In genomic region chr13:114311908-114312307, GRCh38 we compare ENCODE assay signal across 22 cellular contexts. TPM values are rescaled to one million over a fixed set of nuclear protein-coding genes. Genes with fewer than 3 reads are reported as not detected.
DNase-seq lines count a peak whose midpoint lies in the region; ATAC-seq and TF ChIP-seq lines count a peak whose summit lies in the region.
"Had no signal": no experiment of that assay in that cellular context is flagged by ENCODE, and none has a peak within 500 bp of the region (broad histone marks: within the 10 kb centered on the region; RNA-seq: fewer than 3 reads in every experiment).

No MANE protein-coding gene starts in this region.

- H3K36me3 Mint-ChIP-seq in Caco-2 (ENCODE audit: insufficient read depth, unreplicated experiment): peaks cover 11% of the 10 kb centered on the region

- CTCF ChIA-PET in Caco-2 (lab: Charles Lee): no interaction called here

- DNase-seq in LHCN-M2 (ENCODE audit: low read depth): peak; percentile 69
- peak; percentile 24 for DNase-seq in OCI-M1 (lab: John Stamatoyannopoulos, UW)
- peak; percentile 38 to 73 for DNase-seq in foreskin fibroblast
- DNase-seq in UCSD-AML1 (lab: John Stamatoyannopoulos, UW; ENCODE audit: unreplicated experiment): no peak
- DNase-seq in Caco-2: no peak
- no peak for DNase-seq in central memory CD4-positive, alpha-beta T cell
- DNase-seq: activated CD4-positive, alpha-beta T cell treated with anti-CD3 and anti-CD28 coated beads for 4 hours; activated CD8-positive, alpha-beta memory T cell treated with anti-CD3 and anti-CD28 coated beads, Interleukin-2, amount 10 ng/mL, durations not matched to agents 7 days and 5 days; activated naive CD8-positive, alpha-beta T cell treated with anti-CD3 and anti-CD28 coated beads, Interleukin-2, amount 10 ng/mL, durations not matched to agents 7 days and 5 days; brain microvascular endothelial cell; cortex of kidney; foreskin keratinocyte; HCEC 1CT; hypothalamus; kidney; NCI-H2029; Peyer's patch; right lobe of liver; stimulated activated naive B cell treated with anti-CD40 and anti-IgM and Interleukin-4, amounts not matched to agents 10 μg/mL and 1 μg/mL and 100 μg/mL, for 72 hours; thyroid gland had no signal

- 0 out of 22 replicates have a peak overlapping the region, but pooled peaks of 1 of the 11 experiments have one; percentile 42 for H3K9ac ChIP-seq in BLaER1 treated with 17β-estradiol and CSF1 and Interleukin-3, amounts not matched to agents 10 nM and 100 nM

- H4K20me1 ChIP-seq in BLaER1 treated with 17β-estradiol and CSF1 and Interleukin-3, amounts not matched to agents 10 nM and 100 nM: peaks cover 14 to 25% (median 19%) of the 10 kb centered on the region in 11 experiments; a peak in 18 of 22 replicates

- POLR2A ChIA-PET in Caco-2 (lab: Charles Lee): no interaction called here

- H3K4me1 Mint-ChIP-seq in Caco-2 (ENCODE audit: low read depth, unreplicated experiment): peaks cover 18% of the 10 kb centered on the region

- peak overlapping the region in 8 of 11 experiments; percentile 23 to 88 (median 52); a peak in 14 of 22 replicates for H3K4me2 ChIP-seq in BLaER1 treated with 17β-estradiol and CSF1 and Interleukin-3, amounts not matched to agents 10 nM and 100 nM

- TF ChIP-seq CTCF in foreskin fibroblast (IDR thresholded peaks at IDR 0.05; ENCODE audit: low read depth, low read length) (no peak), Caco-2 (IDR thresholded peaks at IDR 0.05; ENCODE audit: insufficient read depth in 1 of 2, low read depth in 1 of 2, low read length in 1 of 2, severe bottlenecking in 1 of 2, unreplicated experiment in 1 of 2) (no peak)

- H3K27ac ChIP-seq in BLaER1 treated with 17β-estradiol and CSF1 and Interleukin-3, amounts not matched to agents 10 nM and 100 nM: no peak overlapping the region; a peak in 1 of 22 replicates
- H3K27ac ChIP-seq: brain microvascular endothelial cell, foreskin keratinocyte, Peyer's patch, right lobe of liver, thyroid gland had no signal

- H3K9me3 ChIP-seq in BLaER1 treated with 17β-estradiol and CSF1 and Interleukin-3, amounts not matched to agents 10 nM and 100 nM (replicated peaks in 1 of 11): no peaks in the 10 kb centered on the region
- no peaks in the 10 kb centered on the region for H3K9me3 ChIP-seq in Caco-2
- H3K9me3 ChIP-seq: Peyer's patch, right lobe of liver, thyroid gland had no signal

- intact Hi-C loops in Caco-2 (cut with micrococcal nuclease; ENCODE audit: unreplicated experiment): no loop called here

- peaks cover 35 to 65% (median 59%) of the 10 kb centered on the region in 10 experiments for H3K4me1 ChIP-seq in BLaER1 treated with 17β-estradiol and CSF1 and Interleukin-3, amounts not matched to agents 10 nM and 100 nM
- peaks cover 4% of the 10 kb centered on the region; the same call in 1 of the 2 replicates for H3K4me1 ChIP-seq in Caco-2

- no TSS peak for BruUV-seq in Caco-2 (replicated peaks; lab: Mats Ljungman, UMichigan)

- no peak overlapping the region for H3K27ac Mint-ChIP-seq in Caco-2 (ENCODE audit: unreplicated experiment)
- H3K27ac Mint-ChIP-seq: activated CD8-positive, alpha-beta memory T cell treated with anti-CD3 and anti-CD28 coated beads, Interleukin-2, amount 10 ng/mL, durations not matched to agents 7 days and 5 days; activated naive CD8-positive, alpha-beta T cell treated with anti-CD3 and anti-CD28 coated beads, Interleukin-2, amount 10 ng/mL, durations not matched to agents 7 days and 5 days; stimulated activated naive B cell treated with anti-CD40 and anti-IgM and Interleukin-4, amounts not matched to agents 10 μg/mL and 1 μg/mL and 100 μg/mL, for 72 hours had no signal

- ATAC-seq in GM19351 (IDR thresholded peaks at IDR 0.05; ENCODE audit: unreplicated experiment): no peak
- ATAC-seq: activated CD8-positive, alpha-beta memory T cell treated with anti-CD3 and anti-CD28 coated beads, Interleukin-2, amount 10 ng/mL, durations not matched to agents 7 days and 5 days; foreskin keratinocyte; right lobe of liver; stimulated activated naive B cell treated with anti-CD40 and anti-IgM and Interleukin-4, amounts not matched to agents 10 μg/mL and 1 μg/mL and 100 μg/mL, for 72 hours had no signal

- no peaks in the 10 kb centered on the region for H3K27me3 ChIP-seq in BLaER1 treated with 17β-estradiol and CSF1 and Interleukin-3, amounts not matched to agents 10 nM and 100 nM
- no peaks in the 10 kb centered on the region for H3K27me3 ChIP-seq in Caco-2 (replicated peaks; ENCODE audit: control insufficient read depth, insufficient read depth, low read length)
- H3K27me3 ChIP-seq: brain microvascular endothelial cell, foreskin keratinocyte, Peyer's patch, right lobe of liver, thyroid gland had no signal

- H3K36me3 ChIP-seq in BLaER1 treated with 17β-estradiol and CSF1 and Interleukin-3, amounts not matched to agents 10 nM and 100 nM: peaks cover 4 to 23% (median 12%) of the 10 kb centered on the region in 11 experiments
- H3K36me3 ChIP-seq in Caco-2 (ENCODE audit: control insufficient read depth, insufficient read depth, low read length): no peaks in the 10 kb centered on the region

- H3K4me3 ChIP-seq in BLaER1 treated with 17β-estradiol and CSF1 and Interleukin-3, amounts not matched to agents 10 nM and 100 nM: no peak overlapping the region
- H3K4me3 ChIP-seq in foreskin fibroblast (ENCODE audit: low read depth in 1 of 2, low read length in 2 of 2) (no peak overlapping the region), Caco-2 (ENCODE audit: low read depth, low read length) (no peak overlapping the region)
- H3K4me3 ChIP-seq: Peyer's patch, right lobe of liver, thyroid gland had no signal

- no peaks in the 10 kb centered on the region for H3K9me3 Mint-ChIP-seq in Caco-2 (ENCODE audit: unreplicated experiment)
- H3K9me3 Mint-ChIP-seq: activated naive CD8-positive, alpha-beta T cell treated with anti-CD3 and anti-CD28 coated beads, Interleukin-2, amount 10 ng/mL, durations not matched to agents 7 days and 5 days; stimulated activated naive B cell treated with anti-CD40 and anti-IgM and Interleukin-4, amounts not matched to agents 10 μg/mL and 1 μg/mL and 100 μg/mL, for 72 hours had no signal

- H3K27me3 Mint-ChIP-seq in Caco-2 (ENCODE audit: insufficient read depth, unreplicated experiment): no peaks in the 10 kb centered on the region
- H3K27me3 Mint-ChIP-seq: activated CD8-positive, alpha-beta memory T cell treated with anti-CD3 and anti-CD28 coated beads, Interleukin-2, amount 10 ng/mL, durations not matched to agents 7 days and 5 days; stimulated activated naive B cell treated with anti-CD40 and anti-IgM and Interleukin-4, amounts not matched to agents 10 μg/mL and 1 μg/mL and 100 μg/mL, for 72 hours had no signal

- H3K4me3 Mint-ChIP-seq in Caco-2 (ENCODE audit: unreplicated experiment): no peak overlapping the region
- H3K4me3 Mint-ChIP-seq: activated CD8-positive, alpha-beta memory T cell treated with anti-CD3 and anti-CD28 coated beads, Interleukin-2, amount 10 ng/mL, durations not matched to agents 7 days and 5 days; activated naive CD8-positive, alpha-beta T cell treated with anti-CD3 and anti-CD28 coated beads, Interleukin-2, amount 10 ng/mL, durations not matched to agents 7 days and 5 days; stimulated activated naive B cell treated with anti-CD40 and anti-IgM and Interleukin-4, amounts not matched to agents 10 μg/mL and 1 μg/mL and 100 μg/mL, for 72 hours had no signal

RNA-seq across cellular contexts. Expression of gene CHAMP1, which starts 2.4 kb away (rescaled TPM):
- total RNA-seq in LHCN-M2 (2014; rRNA removed) (33.8 and 34.4 TPM in 2 replicates), Caco-2 (2022) (39.6 and 42.1 TPM in 2 replicates)
- 20.2 TPM for polyA plus RNA-seq in LHCN-M2 (2012)

RNA-seq across cellular contexts. Expression of gene UPF3A, which starts 30.5 kb away (rescaled TPM):
- total RNA-seq in LHCN-M2 (2014; rRNA removed) (24.2 and 30.2 TPM in 2 replicates), Caco-2 (2022) (86.2 and 88.3 TPM in 2 replicates)
- polyA plus RNA-seq in LHCN-M2 (2012): 39.6 TPM

Comparison
In these comparisons a context has a peak if more than half of its experiments do, and no peak if none do; other contexts are left out.
1. DNase-seq: peak in LHCN-M2 (single experiment), OCI-M1 (single experiment) and foreskin fibroblast (2 of 2); none in UCSD-AML1 (single experiment), Caco-2 (0 of 2) and central memory CD4-positive, alpha-beta T cell (single experiment).